9 cellular contexts compared by ENCODE assay signal in genomic region chr4:55545681-55546632, GRCh38. TPM values are rescaled to one million over a fixed set of nuclear protein-coding genes. Genes with fewer than 3 reads are reported as not detected.
DNase-seq lines count a peak whose midpoint lies in the region; ATAC-seq and TF ChIP-seq lines count a peak whose summit lies in the region.
"Had no signal": no experiment of that assay in that cellular context is flagged by ENCODE, and none has a peak within 500 bp of the region (broad histone marks: within the 10 kb centered on the region; RNA-seq: fewer than 3 reads in every experiment).

No MANE protein-coding gene starts in this region.

- peak; percentile 43 for ATAC-seq in GM21423 (IDR thresholded peaks at IDR 0.05; ENCODE audit: unreplicated experiment)

- H3K4me3 ChIP-seq in OCI-LY7 (ENCODE audit: low read depth, low read length, poor library complexity, severe bottlenecking) (peak overlapping the region; percentile 79), esophagus (ENCODE audit: low read depth in 1 of 2, low read length in 2 of 2) (peak overlapping the region; percentile 77 to 85), muscle layer of colon (ENCODE audit: low read depth in 1 of 2, low read length in 2 of 2) (peak overlapping the region; percentile 59 to 87)

- peaks cover 7% of the 10 kb centered on the region for H3K4me1 ChIP-seq in OCI-LY7 (ENCODE audit: insufficient read depth, low read length, poor library complexity, severe bottlenecking)
- H3K4me1 ChIP-seq in esophagus (ENCODE audit: control insufficient read depth in 2 of 2, insufficient read depth in 2 of 2, low read length in 1 of 2) = no peaks in the 10 kb centered on the region
- peaks cover 19% of the 10 kb centered on the region for H3K4me1 ChIP-seq in muscle layer of colon (ENCODE audit: insufficient read depth, low read length)

- no peaks in the 10 kb centered on the region for H3K9me3 Mint-ChIP-seq in Calu3 (ENCODE audit: low read depth, unreplicated experiment)
- H3K9me3 Mint-ChIP-seq in activated T-cell treated with anti-CD3 and anti-CD28 coated beads, Interleukin-2, amount 50 U/mL, for 24 hours = no peaks in the 10 kb centered on the region

- intact Hi-C loops in Calu3 (cut with micrococcal nuclease; ENCODE audit: unreplicated experiment) = loop anchor here (5.0 kb wide), 3 partner anchors 186 to 321 kb away; partner anchors contain the start of gene SRD5A3
- intact Hi-C loops in OCI-LY7 (cut with micrococcal nuclease; ENCODE audit: unreplicated experiment) = loop anchor here (2.0 to 5.0 kb wide), 4 partner anchors 31 to 401 kb away; partner anchors contain the start of genes CEP135, EXOC1 and SRD5A3

- H3K27me3 ChIP-seq in esophagus (ENCODE audit: control insufficient read depth in 1 of 2, insufficient read depth in 2 of 2, low read length in 2 of 2) (no peaks in the 10 kb centered on the region), muscle layer of colon (ENCODE audit: control insufficient read depth in 1 of 2, insufficient read depth in 2 of 2, low read length in 2 of 2) (no peaks in the 10 kb centered on the region)

- TF ChIP-seq CTCF in Calu3 (IDR thresholded peaks at IDR 0.05; ENCODE audit: unreplicated experiment) (no peak), OCI-LY7 (conservative IDR thresholded peaks at IDR 0.05; ENCODE audit: low read length) (no peak)

- peak overlapping the region; percentile 52 for H3K27ac Mint-ChIP-seq in Calu3 (ENCODE audit: unreplicated experiment)
- peak overlapping the region; percentile 88 for H3K27ac Mint-ChIP-seq in activated T-cell treated with anti-CD3 and anti-CD28 coated beads, Interleukin-2, amount 50 U/mL, for 24 hours

- H3K36me3 Mint-ChIP-seq in Calu3 (ENCODE audit: insufficient read depth, unreplicated experiment) = peaks cover 25% of the 10 kb centered on the region
- peaks cover 2% of the 10 kb centered on the region for H3K36me3 Mint-ChIP-seq in activated T-cell treated with anti-CD3 and anti-CD28 coated beads, Interleukin-2, amount 50 U/mL, for 24 hours (ENCODE audit: low read depth)

- H3K9me3 ChIP-seq in OCI-LY7 (ENCODE audit: low read length) (no peaks in the 10 kb centered on the region), esophagus (ENCODE audit: control insufficient read depth in 2 of 2, insufficient read depth in 1 of 2, low read depth in 1 of 2, low read length in 1 of 2) (no peaks in the 10 kb centered on the region), muscle layer of colon (ENCODE audit: low read length) (no peaks in the 10 kb centered on the region)

- H3K36me3 ChIP-seq in OCI-LY7 (ENCODE audit: insufficient read depth, low read length) (no peaks in the 10 kb centered on the region), esophagus (ENCODE audit: control insufficient read depth in 2 of 2, insufficient read depth in 2 of 2, low read length in 1 of 2) (no peaks in the 10 kb centered on the region), muscle layer of colon (ENCODE audit: insufficient read depth, low read length) (no peaks in the 10 kb centered on the region)

- CTCF ChIA-PET in Calu3 (lab: Charles Lee) (interaction anchor here (0.8 to 1.1 kb wide), 3 partner anchors 23 to 362 kb away, joined by 3 read pairs; no protein-coding TSS in a partner anchor), OCI-LY7 (lab: Charles Lee; ENCODE audit: unreplicated experiment) (interaction anchor here (0.6 to 1.1 kb wide), 3 partner anchors 151 to 481 kb away, joined by 3 to 7 read pairs (median 3); no protein-coding TSS in a partner anchor)

- POLR2A ChIA-PET in OCI-LY7 (lab: Charles Lee) = interaction anchor here (0.6 to 2.6 kb wide), 7 partner anchors 44 to 1035 kb away, joined by 3 to 20 read pairs (median 3); partner anchors contain the start of genes SRD5A3 and TMEM165

- no peaks in the 10 kb centered on the region for H3K79me2 ChIP-seq in OCI-LY7 (ENCODE audit: insufficient read depth, low read depth, low read length)

- H3K9me2 ChIP-seq in OCI-LY7 (ENCODE audit: insufficient read depth, low read length) = no peaks in the 10 kb centered on the region

- H3K27ac ChIP-seq in OCI-LY7 (ENCODE audit: low read depth, low read length, poor library complexity, severe bottlenecking) (peak overlapping the region; percentile 19), esophagus (ENCODE audit: low read depth in 2 of 2, low read length in 1 of 2) (peak overlapping the region; percentile 96 to 100), muscle layer of colon (ENCODE audit: low read depth, low read length) (peak overlapping the region; percentile 99)

- peak overlapping the region; percentile 79 for H3K4me3 Mint-ChIP-seq in Calu3 (ENCODE audit: low read depth, unreplicated experiment)
- peak overlapping the region; percentile 87 for H3K4me3 Mint-ChIP-seq in activated T-cell treated with anti-CD3 and anti-CD28 coated beads, Interleukin-2, amount 50 U/mL, for 24 hours

- H3K4me2 ChIP-seq in OCI-LY7 (ENCODE audit: low read length) = peak overlapping the region; percentile 82

- peak overlapping the region; percentile 58 for H3K9ac ChIP-seq in muscle layer of colon (ENCODE audit: low read length)

- H4K20me1 ChIP-seq in OCI-LY7 (ENCODE audit: insufficient read depth, low read length) = peaks cover 22% of the 10 kb centered on the region; the same call in 1 of the 2 replicates

- H3K4me1 Mint-ChIP-seq in Calu3 (ENCODE audit: low read depth, unreplicated experiment) = peaks cover 38% of the 10 kb centered on the region
- H3K4me1 Mint-ChIP-seq in activated T-cell treated with anti-CD3 and anti-CD28 coated beads, Interleukin-2, amount 50 U/mL, for 24 hours (ENCODE audit: low read depth) = peaks cover 63% of the 10 kb centered on the region

- 0 to 1% methylated on average over 79 to 95 of the region's 95 CpGs for WGBS in esophagus, 2 donors

- H3K27me3 Mint-ChIP-seq in Calu3 (ENCODE audit: unreplicated experiment) = no peaks in the 10 kb centered on the region
- H3K27me3 Mint-ChIP-seq in activated T-cell treated with anti-CD3 and anti-CD28 coated beads, Interleukin-2, amount 50 U/mL, for 24 hours = peaks cover 3% of the 10 kb centered on the region

- no TSS peak for BruUV-seq in Calu3 (replicated peaks; lab: Mats Ljungman, UMichigan)
- BruUV-seq in OCI-LY7 (replicated peaks; lab: Mats Ljungman, UMichigan) = no TSS peak

- DNase-seq in Calu3 (peak; percentile 71), HuH-7 (ENCODE audit: low spot score) (peak; percentile 40), OCI-LY7 (ENCODE audit: low spot score) (peak; percentile 68)
- DNase-seq in activated T-cell treated with anti-CD3 and anti-CD28 coated beads, Interleukin-2, amount 50 U/mL, for 24 hours = peak; percentile 82
- DNase-seq in stimulated activated CD8-positive, alpha-beta memory T cell treated with anti-CD3 and anti-CD28 coated beads, Interleukin-7, amount 100 ng/mL, for 24 hours (ENCODE audit: low read depth) = peak; percentile 32

- H2AFZ ChIP-seq in OCI-LY7 (ENCODE audit: low read length) = peak overlapping the region; percentile 64; the same call in 1 of the 2 replicates

RNA-seq across cellular contexts. Expression of gene CLOCK, which starts 0.8 kb away (rescaled TPM):
- total RNA-seq in Calu3 (2022) = 13.3 and 16.2 TPM in 2 replicates
- total RNA-seq in OCI-LY7 (2014; rRNA removed; shearing (Covaris generic)) = 1.9 and 2.0 TPM in 2 replicates
- 5.1 and 9.0 TPM in 2 replicates for total RNA-seq in OCI-LY7 (2022)
- polyA plus RNA-seq in esophagus = 1 to 10 TPM; 8.0 to 8.3 TPM

RNA-seq across cellular contexts. Expression of gene PDCL2, which starts 46.1 kb away (rescaled TPM):
- not detected in 2 replicates for total RNA-seq in Calu3 (2022)
- not detected in 2 replicates for total RNA-seq in OCI-LY7 (2014; rRNA removed; shearing (Covaris generic))
- not detected in 2 replicates for total RNA-seq in OCI-LY7 (2022)
- 1 to 10 TPM in 1 of 2 donors, under 1 TPM in 1; 0.39 to 1.2 TPM for polyA plus RNA-seq in esophagus
- total RNA-seq: pulmonary artery endothelial cell had no signal

Comparison
In these comparisons a context has a peak if more than half of its experiments do, and no peak if none do; other contexts are left out.
1. Peak in every context shown above with its lines: DNase-seq, ATAC-seq, H3K4me3 ChIP-seq and H3K27ac ChIP-seq.
2. DNase-seq: peak in every context shown above with its lines; median percentile 82 in activated T-cell treated with anti-CD3 and anti-CD28 coated beads, Interleukin-2, amount 50 U/mL, for 24 hours; 71 in Calu3; 68 in OCI-LY7; 40 in HuH-7; 32 in stimulated activated CD8-positive, alpha-beta memory T cell treated with anti-CD3 and anti-CD28 coated beads, Interleukin-7, amount 100 ng/mL, for 24 hours.
3. H3K27ac ChIP-seq: peak in every context shown above with its lines; median percentile 99 in muscle layer of colon; 98 in esophagus; 19 in OCI-LY7.